In the genomic region with DNA sequence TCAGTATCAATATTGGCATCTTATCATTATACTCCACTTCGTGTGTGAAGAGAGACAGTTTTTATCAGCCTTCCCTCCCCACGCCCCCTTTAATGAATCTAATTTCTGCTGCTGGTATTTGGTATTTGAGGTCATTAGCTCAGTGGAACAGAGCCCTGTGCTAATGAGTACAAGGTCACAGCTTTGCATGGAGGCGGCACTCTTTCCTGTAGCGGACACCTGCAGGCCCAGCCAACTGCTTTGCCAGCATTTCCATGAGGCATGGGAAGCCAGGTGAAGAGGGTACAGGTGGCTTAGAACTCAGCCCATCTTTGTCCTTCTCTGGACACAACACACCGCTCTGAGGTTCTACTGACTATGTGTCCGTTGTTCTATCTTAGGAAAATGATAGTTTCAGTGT, we compare ENCODE assay signal across 21 cellular contexts. TPM values are rescaled to one million over a fixed set of nuclear protein-coding genes. Genes with fewer than 3 reads are reported as not detected.
DNase-seq lines count a peak whose midpoint lies in the region; ATAC-seq and TF ChIP-seq lines count a peak whose summit lies in the region.
"Had no signal": no experiment of that assay in that cellular context is flagged by ENCODE, and none has a peak within 500 bp of the region (broad histone marks: within the 10 kb centered on the region; RNA-seq: fewer than 3 reads in every experiment).

No MANE protein-coding gene starts in this region.

- POLR2A ChIA-PET in PC-3 (lab: Charles Lee; ENCODE audit: unreplicated experiment): no interaction called here

- no peaks in the 10 kb centered on the region for H3F3A ChIP-seq in PC-3 (ENCODE audit: low read length, unreplicated experiment)

- no peaks in the 10 kb centered on the region for H3K9me2 ChIP-seq in PC-3 (replicated peaks; ENCODE audit: low read length)

- H3K4me1 ChIP-seq in skeletal muscle tissue (ENCODE audit: control insufficient read depth in 3 of 3, insufficient read depth in 3 of 3, low read length in 3 of 3) (peaks cover 18 to 30% (median 18%) of the 10 kb centered on the region in 3 donors), PC-3 (ENCODE audit: insufficient read depth, low read length) (no peaks in the 10 kb centered on the region)

- no peak overlapping the region for H3K4me2 ChIP-seq in PC-3 (ENCODE audit: low read length)
- H3K4me2 ChIP-seq: GM23338 had no signal

- H3K36me3 ChIP-seq in skeletal muscle tissue (ENCODE audit: control insufficient read depth in 3 of 3, insufficient read depth in 3 of 3, low read length in 3 of 3): no peaks in the 10 kb centered on the region
- no peaks in the 10 kb centered on the region for H3K36me3 ChIP-seq in PC-3 (ENCODE audit: low read depth, low read length)
- H3K36me3 ChIP-seq: tibial nerve had no signal

- intact Hi-C loops in PC-3 (cut with micrococcal nuclease): no loop called here

- H3K9me3 ChIP-seq in skeletal muscle tissue (ENCODE audit: control insufficient read depth in 3 of 3, low read length in 3 of 3) (no peaks in the 10 kb centered on the region), PC-3 (ENCODE audit: low read length) (no peaks in the 10 kb centered on the region)
- H3K9me3 ChIP-seq: tibial nerve had no signal

- peak overlapping the region in 1 of 3 donors; percentile 16 for H3K9ac ChIP-seq in skeletal muscle tissue (ENCODE audit: low read depth in 1 of 3, low read length in 3 of 3)
- no peak overlapping the region for H3K9ac ChIP-seq in PC-3 (ENCODE audit: low read length)

- peak; percentile 44 for DNase-seq in cerebellum (ENCODE audit: low spot score)
- no peak for DNase-seq in PC-3
- DNase-seq: activated CD4-positive, alpha-beta T cell treated with anti-CD3 and anti-CD28 coated beads for 1 hour; activated CD8-positive, alpha-beta memory T cell treated with anti-CD3 and anti-CD28 coated beads for 24 hours; activated naive CD4-positive, alpha-beta T cell treated with anti-CD3 and anti-CD28 coated beads, Interleukin-2, amount 10 ng/mL, durations not matched to agents 7 days and 5 days; activated T-cell treated with anti-CD3 and anti-CD28 coated beads, Interleukin-2, amount 50 U/mL, for 4 hours; CD8-positive, alpha-beta memory T cell; central memory CD4-positive, alpha-beta T cell; DMS79; effector CD8-positive, alpha-beta T cell; NCI-H524; nephron progenitor cell; stimulated activated CD4-positive, alpha-beta T cell treated with anti-CD3 and anti-CD28 coated beads, Interleukin-2, amount 100 ng/mL, for 24 hours had no signal

- peak overlapping the region; percentile 83 for H3K27ac ChIP-seq in skeletal muscle tissue (ENCODE audit: low read depth, low read length)
- no peak overlapping the region for H3K27ac ChIP-seq in PC-3 (ENCODE audit: low read length)
- H3K27ac ChIP-seq: skin epidermis, tibial nerve had no signal

- CTCF ChIA-PET in PC-3 (lab: Charles Lee): interaction anchor here (0.6 kb wide), 1 partner anchor 16 kb away, joined by 3 read pairs; no protein-coding TSS in a partner anchor

- peak overlapping the region in 1 of 3 donors; percentile 44 for H3K4me3 ChIP-seq in skeletal muscle tissue (ENCODE audit: low read length in 3 of 3)
- H3K4me3 ChIP-seq in PC-3 (ENCODE audit: low read length): no peak overlapping the region
- H3K4me3 ChIP-seq: GM23338, skin epidermis, tibial nerve had no signal

- H2AFZ ChIP-seq in PC-3 (ENCODE audit: low read length): no peak overlapping the region
- H2AFZ ChIP-seq: GM23338 had no signal

- TF ChIP-seq CTCF in PC-3 (conservative IDR thresholded peaks at IDR 0.05; ENCODE audit: low read depth, low read length): no peak

- peak; percentile 19 for ATAC-seq in GM18909 (IDR thresholded peaks at IDR 0.05; ENCODE audit: poor library complexity, unreplicated experiment)
- ATAC-seq in HG03354 (IDR thresholded peaks at IDR 0.05; ENCODE audit: poor library complexity, severe bottlenecking, unreplicated experiment): peak; percentile 43
- ATAC-seq in PC-3: no peak
- no peak for ATAC-seq in GM18867 (IDR thresholded peaks at IDR 0.05; ENCODE audit: unreplicated experiment)
- no peak for ATAC-seq in GM21786 (IDR thresholded peaks at IDR 0.05; ENCODE audit: unreplicated experiment)
- ATAC-seq: activated T-cell treated with anti-CD3 and anti-CD28 coated beads, Interleukin-2, amount 50 U/mL, for 4 hours; GM23338 had no signal

- H3K27me3 ChIP-seq in skeletal muscle tissue (ENCODE audit: control insufficient read depth in 3 of 3, insufficient read depth in 3 of 3, low read length in 3 of 3) (no peaks in the 10 kb centered on the region), PC-3 (ENCODE audit: low read length) (no peaks in the 10 kb centered on the region)
- H3K27me3 ChIP-seq: tibial nerve had no signal

- H4K20me1 ChIP-seq in PC-3 (ENCODE audit: low read length): no peaks in the 10 kb centered on the region

- no TSS peak for BruUV-seq in PC-3 (replicated peaks; lab: Mats Ljungman, UMichigan)

- H3K79me2 ChIP-seq in PC-3 (ENCODE audit: low read length): 0 out of 2 replicates have a peak, but pooled peaks cover 3% of the 10 kb centered on the region

RNA-seq across cellular contexts. Expression of gene PRKCE, which starts 40.1 kb away (rescaled TPM):
- total RNA-seq in cerebellum: 27.2 TPM
- 9.4 TPM for total RNA-seq in skeletal muscle tissue
- total RNA-seq in PC-3 (2014; rRNA removed): 4.4 and 7.0 TPM in 2 replicates

Comparison
In these comparisons a context has a peak if more than half of its experiments do, and no peak if none do; other contexts are left out.
1. ATAC-seq: peak in GM18909 (single experiment) and HG03354 (single experiment); none in PC-3 (single experiment), GM18867 (single experiment) and GM21786 (single experiment).